ENCODE assay signal across 35 cellular contexts in genomic region chr1:195851804-195852203, GRCh38.
DNase-seq lines count a peak whose midpoint lies in the region; ATAC-seq, FAIRE-seq and TF ChIP-seq lines count a peak whose summit lies in the region.
"Had no signal": no experiment of that assay in that cellular context is flagged by ENCODE, and none has a peak within 500 bp of the region (broad histone marks: within the 10 kb centered on the region; RNA-seq: fewer than 3 reads in every experiment).

No MANE protein-coding gene starts in this region.

- no peak overlapping the region for H4K8ac ChIP-seq in H1 (ENCODE audit: extremely low read depth, insufficient read depth, low read length)

- H3K4me3 Mint-ChIP-seq in MCF 10A (ENCODE audit: unreplicated experiment) (no peak overlapping the region), T-helper 17 cell (no peak overlapping the region)
- no peak overlapping the region for H3K4me3 Mint-ChIP-seq in activated CD4-positive, alpha-beta memory T cell treated with anti-CD3 and anti-CD28 coated beads for 36 hours
- H3K4me3 Mint-ChIP-seq: CD8-positive, alpha-beta T cell; dendritic cell treated with granulocyte-macrophage colony-stimulating factor and Interleukin-4, amounts not matched to agents 40 ng/mL and 50 ng/mL, for 4 days; immature natural killer cell; stimulated activated naive CD8-positive, alpha-beta T cell treated with anti-CD3 and anti-CD28 coated beads, Interleukin-15, amount 100 ng/mL, for 72 hours had no signal

- H3K27me3 Mint-ChIP-seq in MCF 10A (ENCODE audit: insufficient read depth, unreplicated experiment), result no peaks in the 10 kb centered on the region
- H3K27me3 Mint-ChIP-seq in activated CD4-positive, alpha-beta memory T cell treated with anti-CD3 and anti-CD28 coated beads for 36 hours, result no peaks in the 10 kb centered on the region
- peaks cover 8% of the 10 kb centered on the region for H3K27me3 Mint-ChIP-seq in T-helper 17 cell
- H3K27me3 Mint-ChIP-seq: dendritic cell treated with granulocyte-macrophage colony-stimulating factor and Interleukin-4, amounts not matched to agents 40 ng/mL and 50 ng/mL, for 4 days; stimulated activated naive CD8-positive, alpha-beta T cell treated with anti-CD3 and anti-CD28 coated beads, Interleukin-15, amount 100 ng/mL, for 72 hours had no signal

- intact Hi-C loops in MCF 10A (cut with micrococcal nuclease), result no loop called here
- intact Hi-C loops in breast epithelium (cut with DNase I; ENCODE audit: low total_unique reads), result no loop called here
- intact Hi-C loops in PC-3 (cut with micrococcal nuclease), result loop anchor here (10.0 kb wide), 1 partner anchor 153 kb away; no protein-coding TSS in a partner anchor
- intact Hi-C loops in activated CD4-positive, alpha-beta memory T cell treated with anti-CD3 and anti-CD28 coated beads for 36 hours (cut with micrococcal nuclease), result no loop called here

- peaks cover 6% of the 10 kb centered on the region for H3K4me1 Mint-ChIP-seq in MCF 10A (ENCODE audit: insufficient read depth, unreplicated experiment)
- H3K4me1 Mint-ChIP-seq in activated CD4-positive, alpha-beta memory T cell treated with anti-CD3 and anti-CD28 coated beads for 36 hours (ENCODE audit: low read depth), result no peaks in the 10 kb centered on the region
- no peaks in the 10 kb centered on the region for H3K4me1 Mint-ChIP-seq in T-helper 17 cell
- H3K4me1 Mint-ChIP-seq: immature natural killer cell; stimulated activated naive CD8-positive, alpha-beta T cell treated with anti-CD3 and anti-CD28 coated beads, Interleukin-15, amount 100 ng/mL, for 72 hours had no signal

- H3K9ac ChIP-seq in PC-3 (ENCODE audit: low read length) (no peak overlapping the region), H1 (replicated peaks in 1 of 4; ENCODE audit: extremely low read depth in 1 of 4, low read depth in 3 of 4, low read length in 3 of 4) (no peak overlapping the region)

- no peaks in the 10 kb centered on the region for H3K27me3 ChIP-seq in breast epithelium
- H3K27me3 ChIP-seq in PC-3 (ENCODE audit: low read length), result no peaks in the 10 kb centered on the region
- H3K27me3 ChIP-seq in H1 (replicated peaks in 1 of 4; ENCODE audit: control insufficient read depth in 3 of 4, extremely low read depth in 1 of 4, insufficient read depth in 3 of 4, low read length in 3 of 4), result no peaks in the 10 kb centered on the region
- H3K27me3 ChIP-seq: esophagus squamous epithelium, gastrocnemius medialis, hepatocyte, neutrophil had no signal

- H3K36me3 Mint-ChIP-seq in MCF 10A (ENCODE audit: insufficient read depth, unreplicated experiment) (no peaks in the 10 kb centered on the region), T-helper 17 cell (ENCODE audit: low read depth) (no peaks in the 10 kb centered on the region)
- H3K36me3 Mint-ChIP-seq in activated CD4-positive, alpha-beta memory T cell treated with anti-CD3 and anti-CD28 coated beads for 36 hours, result no peaks in the 10 kb centered on the region
- H3K36me3 Mint-ChIP-seq: CD8-positive, alpha-beta T cell; immature natural killer cell had no signal

- no peaks in the 10 kb centered on the region for H3K9me2 ChIP-seq in PC-3 (replicated peaks; ENCODE audit: low read length)

- no peak overlapping the region for H3K14ac ChIP-seq in H1 (ENCODE audit: insufficient read length)

- H3K4me1 ChIP-seq in breast epithelium (no peaks in the 10 kb centered on the region), PC-3 (ENCODE audit: insufficient read depth, low read length) (peaks cover 15% of the 10 kb centered on the region), H1 (replicated peaks in 1 of 4; ENCODE audit: control insufficient read depth in 3 of 4, insufficient read depth in 4 of 4, low read length in 3 of 4) (peaks cover 0 to 5% (median 3%) of the 10 kb centered on the region in 4 experiments; a peak in 3 of 7 replicates)
- H3K4me1 ChIP-seq: esophagus squamous epithelium, gastrocnemius medialis, prostate gland had no signal

- H3K23me2 ChIP-seq in H1 (ENCODE audit: low read depth, low read length), result no peaks in the 10 kb centered on the region

- DNase-seq in MCF 10A (ENCODE audit: unreplicated experiment) (peak; percentile 39), breast epithelium (ENCODE audit: low spot score in 2 of 2) (no peak), PC-3 (peak; percentile 58), H1 (ENCODE audit: low read depth in 1 of 2, low spot score in 2 of 2) (no peak), T-helper 17 cell (no peak), D341Med (ENCODE audit: low spot score) (no peak)
- DNase-seq in activated CD4-positive, alpha-beta memory T cell treated with anti-CD3 and anti-CD28 coated beads for 36 hours, result no peak
- no peak for DNase-seq in activated CD8-positive, alpha-beta memory T cell treated with anti-CD3 and anti-CD28 coated beads, Interleukin-2, amount 50 U/mL, for 4 hours
- DNase-seq: 8988T; activated CD4-positive, alpha-beta T cell treated with anti-CD3 and anti-CD28 coated beads, Interleukin-2, amount 50 U/mL, for 48 hours; activated CD4-positive, CD25-positive, alpha-beta regulatory T cell; activated CD8-positive, alpha-beta memory T cell treated with anti-CD3 and anti-CD28 coated beads, Interleukin-2, amount 50 U/mL, for 48 hours; activated naive CD4-positive, alpha-beta T cell treated with anti-CD3 and anti-CD28 coated beads, Interleukin-2, amount 50 U/mL, for 16 hours; AML-193; amygdala; CD8-positive, alpha-beta T cell; esophagus squamous epithelium; gastrocnemius medialis; H7; immature natural killer cell; mesenchymal stem cell; NCI-H1048; NCI-H187; NCI-H2171; NCI-H524; NK-92 treated with Interleukin-12 subunit alpha and Interleukin-12 subunit beta, amount 100 ng/mL, for 24 hours; SHP77 treated with DMSO at 0.1 percent for 48 hours; stimulated activated CD8-positive, alpha-beta memory T cell treated with anti-CD3 and anti-CD28 coated beads, Interleukin-4, amount 100 ng/mL, for 48 hours; stimulated activated naive CD8-positive, alpha-beta T cell treated with anti-CD3 and anti-CD28 coated beads, Interleukin-15, amount 100 ng/mL, for 72 hours had no signal

- 92% methylated on average over 2 of the region's 2 CpGs; no CpG with 5 or more reads in 1 of the 2 experiments for WGBS in H1 (ENCODE audit: extremely low coverage in 1 of 2, insufficient coverage in 1 of 2, insufficient read length in 1 of 2, insufficient replicate concordance in 2 of 2, low coverage in 1 of 2, low lambda C conversion rate in 2 of 2, missing lambda C conversion rate in 1 of 2), 2 experiments

- H2BK20ac ChIP-seq in H1 (ENCODE audit: low read length), result no peak overlapping the region

- no peak overlapping the region for H2BK15ac ChIP-seq in H1 (ENCODE audit: low read length)

- H3K27ac ChIP-seq in breast epithelium, result no peak overlapping the region
- H3K27ac ChIP-seq in PC-3 (ENCODE audit: low read length), result peak overlapping the region; percentile 35; the same call in 1 of the 2 replicates
- H3K27ac ChIP-seq in H1 (ENCODE audit: low read depth, low read length), result no peak overlapping the region
- H3K27ac ChIP-seq: esophagus squamous epithelium, gastrocnemius medialis, hepatocyte, neutrophil, prostate gland, skin epidermis had no signal

- FAIRE-seq in H1 (lab: Jason Lieb, UNC), result no peak
- FAIRE-seq: HepG2 had no signal

- H3K9me3 ChIP-seq in breast epithelium (no peaks in the 10 kb centered on the region), PC-3 (ENCODE audit: low read length) (no peaks in the 10 kb centered on the region), H1 (ENCODE audit: insufficient read depth in 2 of 2, low read depth in 1 of 2, low read length in 1 of 2) (no peaks in the 10 kb centered on the region), T-helper 17 cell (ENCODE audit: control insufficient read depth, low read length, poor library complexity, severe bottlenecking) (no peaks in the 10 kb centered on the region)
- H3K9me3 ChIP-seq: esophagus squamous epithelium, gastrocnemius medialis, neutrophil, prostate gland had no signal

- TF ChIP-seq POLR2A in breast epithelium (IDR thresholded peaks at IDR 0.05) (no peak), H1 (IDR thresholded peaks at IDR 0.05; ENCODE audit: control extremely low read depth in 1 of 2, low read depth in 2 of 2, low read length in 2 of 2) (no peak)

- no peak overlapping the region for H3K23ac ChIP-seq in H1 (ENCODE audit: insufficient read length)

- no peaks in the 10 kb centered on the region for H3K79me2 ChIP-seq in PC-3 (ENCODE audit: low read length)
- no peaks in the 10 kb centered on the region for H3K79me2 ChIP-seq in H1 (ENCODE audit: control insufficient read depth in 1 of 2, insufficient read depth in 2 of 2, low read length in 2 of 2)
- H3K79me2 ChIP-seq: hepatocyte had no signal

- TF ChIP-seq RAD21 in H1 (IDR thresholded peaks at IDR 0.05 in 1 of 2, conservative IDR thresholded peaks at IDR 0.05 in 1 of 2; ENCODE audit: low read depth in 2 of 2, low read length in 2 of 2), result no peak

- BruUV-seq in MCF 10A (replicated peaks; lab: Mats Ljungman, UMichigan) (no TSS peak), PC-3 (replicated peaks; lab: Mats Ljungman, UMichigan) (no TSS peak)

- no peak overlapping the region for H3K4me3 ChIP-seq in breast epithelium
- H3K4me3 ChIP-seq in PC-3 (ENCODE audit: low read length), result no peak overlapping the region
- H3K4me3 ChIP-seq in H1 (ENCODE audit: extremely low read depth in 1 of 4, insufficient read depth in 2 of 4, low read depth in 3 of 4, low read length in 4 of 4), result no peak overlapping the region
- H3K4me3 ChIP-seq: esophagus squamous epithelium, gastrocnemius medialis, hepatocyte, prostate gland, skin epidermis had no signal

- no peaks in the 10 kb centered on the region for H3K79me1 ChIP-seq in H1 (ENCODE audit: low read depth, low read length)

- H2AK5ac ChIP-seq in H1 (ENCODE audit: low read depth, low read length), result no peak overlapping the region

- H3K4me2 ChIP-seq in PC-3 (ENCODE audit: low read length) (peak overlapping the region; percentile 64), H1 (ENCODE audit: insufficient read depth in 1 of 2, low read depth in 2 of 2, low read length in 2 of 2) (no peak overlapping the region)
- H3K4me2 ChIP-seq: hepatocyte had no signal

- no peaks in the 10 kb centered on the region for H3K9me3 Mint-ChIP-seq in MCF 10A (ENCODE audit: unreplicated experiment)
- no peaks in the 10 kb centered on the region for H3K9me3 Mint-ChIP-seq in activated CD4-positive, alpha-beta memory T cell treated with anti-CD3 and anti-CD28 coated beads for 36 hours
- H3K9me3 Mint-ChIP-seq: CD8-positive, alpha-beta T cell had no signal

- no peak overlapping the region for H4K91ac ChIP-seq in H1 (replicated peaks; ENCODE audit: insufficient read length, low read length)

- peak overlapping the region; percentile 83 for H4K5ac ChIP-seq in H1 (ENCODE audit: insufficient read length, low read depth, low read length)

- no peak overlapping the region for H3K18ac ChIP-seq in H1 (ENCODE audit: extremely low read depth, low read length)

- no peak for TF ChIP-seq EP300 in H1 (IDR thresholded peaks at IDR 0.05; ENCODE audit: borderline replicate concordance in 1 of 2, low read depth in 2 of 2, low read length in 2 of 2)

- H2AFZ ChIP-seq in PC-3 (ENCODE audit: low read length), result no peak overlapping the region
- no peak overlapping the region for H2AFZ ChIP-seq in H1 (ENCODE audit: low read length)
- H2AFZ ChIP-seq: hepatocyte had no signal

- no peak for TF ChIP-seq CTCF in MCF 10A (IDR thresholded peaks at IDR 0.05; ENCODE audit: unreplicated experiment)
- TF ChIP-seq CTCF in breast epithelium (IDR thresholded peaks at IDR 0.05), result no peak
- no peak for TF ChIP-seq CTCF in PC-3 (conservative IDR thresholded peaks at IDR 0.05; ENCODE audit: low read depth, low read length)
- TF ChIP-seq CTCF in H1 (IDR thresholded peaks at IDR 0.05; ENCODE audit: control extremely low read depth in 1 of 3, insufficient read depth in 1 of 3, low read depth in 1 of 3, low read length in 3 of 3), result no peak

- POLR2A ChIA-PET in MCF 10A (lab: Yijun Ruan, JAX), result no interaction called here
- POLR2A ChIA-PET in PC-3 (lab: Charles Lee; ENCODE audit: unreplicated experiment), result no interaction called here
- POLR2A ChIA-PET in H1 (lab: Charles Lee; ENCODE audit: partially characterized antibody), result no interaction called here
- POLR2A ChIA-PET in activated CD4-positive, alpha-beta memory T cell treated with anti-CD3 and anti-CD28 coated beads for 36 hours (lab: Charles Lee), result no interaction called here

- ATAC-seq in PC-3, result peak; percentile 81
- no peak for ATAC-seq in T-helper 17 cell
- ATAC-seq: CD8-positive, alpha-beta T cell; gastrocnemius medialis; HepG2; stimulated activated naive CD8-positive, alpha-beta T cell treated with anti-CD3 and anti-CD28 coated beads, Interleukin-15, amount 100 ng/mL, for 72 hours had no signal

- CTCF ChIA-PET in MCF 10A (lab: Yijun Ruan, JAX) (no interaction called here), PC-3 (lab: Charles Lee) (no interaction called here), H1 (lab: Charles Lee; ENCODE audit: partially characterized antibody) (no interaction called here)
- CTCF ChIA-PET in activated CD4-positive, alpha-beta memory T cell treated with anti-CD3 and anti-CD28 coated beads for 36 hours (lab: Charles Lee), result no interaction called here

- no peak overlapping the region for H2BK12ac ChIP-seq in H1 (ENCODE audit: low read depth, low read length)

- no peaks in the 10 kb centered on the region for H3F3A ChIP-seq in PC-3 (ENCODE audit: low read length, unreplicated experiment)

- H4K20me1 ChIP-seq in PC-3 (ENCODE audit: low read length) (no peaks in the 10 kb centered on the region), H1 (replicated peaks in 1 of 2; ENCODE audit: control insufficient read depth in 1 of 2, insufficient read depth in 2 of 2, low read length in 2 of 2) (no peaks in the 10 kb centered on the region)

- H3K36me3 ChIP-seq in breast epithelium (no peaks in the 10 kb centered on the region), PC-3 (ENCODE audit: low read depth, low read length) (no peaks in the 10 kb centered on the region), H1 (ENCODE audit: control insufficient read depth in 2 of 4, insufficient read depth in 4 of 4, low read length in 3 of 4) (no peaks in the 10 kb centered on the region)
- H3K36me3 ChIP-seq: esophagus squamous epithelium, gastrocnemius medialis, neutrophil, prostate gland had no signal

- H3K4ac ChIP-seq in H1 (replicated peaks; ENCODE audit: insufficient read length, low read depth, low read length), result no peak overlapping the region

- H3K56ac ChIP-seq in H1 (replicated peaks; ENCODE audit: insufficient read length, low read depth, low read length), result no peak overlapping the region

- peak overlapping the region; percentile 70 for H3K27ac Mint-ChIP-seq in MCF 10A (ENCODE audit: low read depth, unreplicated experiment)
- H3K27ac Mint-ChIP-seq in activated CD4-positive, alpha-beta memory T cell treated with anti-CD3 and anti-CD28 coated beads for 36 hours, result no peak overlapping the region
- no peak overlapping the region for H3K27ac Mint-ChIP-seq in T-helper 17 cell
- H3K27ac Mint-ChIP-seq: CD8-positive, alpha-beta T cell; dendritic cell treated with granulocyte-macrophage colony-stimulating factor and Interleukin-4, amounts not matched to agents 40 ng/mL and 50 ng/mL, for 4 days; immature natural killer cell; stimulated activated naive CD8-positive, alpha-beta T cell treated with anti-CD3 and anti-CD28 coated beads, Interleukin-15, amount 100 ng/mL, for 72 hours had no signal

- H2BK5ac ChIP-seq in H1 (ENCODE audit: low read depth, low read length), result no peak overlapping the region

- no peak overlapping the region for H2BK120ac ChIP-seq in H1 (replicated peaks; ENCODE audit: low read depth, low read length)

Comparison
In these comparisons a context has a peak if more than half of its experiments do, and no peak if none do; other contexts are left out.
1. DNase-seq: peak in MCF 10A (single experiment) and PC-3 (single experiment); none in breast epithelium (0 of 2), H1 (0 of 2), activated CD4-positive, alpha-beta memory T cell treated with anti-CD3 and anti-CD28 coated beads for 36 hours (single experiment), activated CD8-positive, alpha-beta memory T cell treated with anti-CD3 and anti-CD28 coated beads, Interleukin-2, amount 50 U/mL, for 4 hours (single experiment), T-helper 17 cell (0 of 3) and D341Med (single experiment).